ENCODE assay signal across 8 cellular contexts in genomic region chr18:74596959-74597661, GRCh38. TPM values are rescaled to one million over a fixed set of nuclear protein-coding genes. Genes with fewer than 3 reads are reported as not detected.
DNase-seq lines count a peak whose midpoint lies in the region; ATAC-seq, FAIRE-seq and TF ChIP-seq lines count a peak whose summit lies in the region.

No MANE protein-coding gene starts in this region.

- no peak overlapping the region for H3K4ac ChIP-seq in H1 (replicated peaks; ENCODE audit: insufficient read length, low read depth, low read length)

- H4K20me1 ChIP-seq in H1 (replicated peaks in 1 of 2; ENCODE audit: control insufficient read depth in 1 of 2, insufficient read depth in 2 of 2, low read length in 2 of 2) = peaks cover 0 to 2% of the 10 kb centered on the region in 2 experiments

- no peak for TF ChIP-seq EP300 in H1 (IDR thresholded peaks at IDR 0.05; ENCODE audit: borderline replicate concordance in 1 of 2, low read depth in 2 of 2, low read length in 2 of 2)

- H2BK12ac ChIP-seq in H1 (ENCODE audit: low read depth, low read length) = no peak overlapping the region

- CTCF ChIA-PET in H1 (lab: Charles Lee; ENCODE audit: partially characterized antibody) = no interaction called here

- H3K18ac ChIP-seq in H1 (ENCODE audit: extremely low read depth, low read length) = peak overlapping the region; percentile 93; the same call in 1 of the 2 replicates

- POLR2A ChIA-PET in H1 (lab: Charles Lee; ENCODE audit: partially characterized antibody) = interaction anchor here (1.1 kb wide), 1 partner anchor 17 kb away, joined by 6 read pairs; no protein-coding TSS in a partner anchor

- peak overlapping the region; percentile 73; the same call in 1 of the 2 replicates for H2AFZ ChIP-seq in H1 (ENCODE audit: low read length)

- H3K4me3 ChIP-seq in H1 (ENCODE audit: extremely low read depth in 1 of 4, insufficient read depth in 2 of 4, low read depth in 3 of 4, low read length in 4 of 4) (peak overlapping the region; percentile 94 to 97 (median 96)), mononuclear cell (ENCODE audit: low read length) (peak overlapping the region; percentile 90)

- H4K5ac ChIP-seq in H1 (ENCODE audit: insufficient read length, low read depth, low read length) = peak overlapping the region; percentile 94

- ATAC-seq in GM18520 (IDR thresholded peaks at IDR 0.05; ENCODE audit: unreplicated experiment) (peak; percentile 17), HG03066 (IDR thresholded peaks at IDR 0.05; ENCODE audit: low read depth, unreplicated experiment) (peak; percentile 34)

- peak overlapping the region; percentile 97 for H2BK120ac ChIP-seq in H1 (replicated peaks; ENCODE audit: low read depth, low read length)

- H2BK5ac ChIP-seq in H1 (ENCODE audit: low read depth, low read length) = peak overlapping the region; percentile 66; the same call in 1 of the 2 replicates

- DNase-seq in AG08396 (ENCODE audit: low spot score) = peak; percentile 65
- DNase-seq in NCI-H526 treated with DMSO at 0.1 percent for 48 hours (lab: John Stamatoyannopoulos, UW) = peak; percentile 45
- DNase-seq in activated CD8-positive, alpha-beta memory T cell treated with anti-CD3 and anti-CD28 coated beads for 24 hours = peak; percentile 90
- peak in 1 of 2 experiments; percentile 76 for DNase-seq in H1 (ENCODE audit: low read depth in 1 of 2, low spot score in 2 of 2)
- DNase-seq in stimulated activated CD8-positive, alpha-beta memory T cell treated with anti-CD3 and anti-CD28 coated beads, Interleukin-4, amount 100 ng/mL, for 1 hour (ENCODE audit: low read depth in 2 of 2, low spot score in 1 of 2) = peak; percentile 42 to 47

- peak overlapping the region; percentile 79 for H3K27ac ChIP-seq in H1 (ENCODE audit: low read depth, low read length)

- H3K56ac ChIP-seq in H1 (replicated peaks; ENCODE audit: insufficient read length, low read depth, low read length) = peak overlapping the region; percentile 70

- no peak for FAIRE-seq in H1 (lab: Jason Lieb, UNC)

- WGBS in H1 (ENCODE audit: extremely low coverage in 1 of 2, insufficient coverage in 1 of 2, insufficient read length in 1 of 2, insufficient replicate concordance in 2 of 2, low coverage in 1 of 2, low lambda C conversion rate in 2 of 2, missing lambda C conversion rate in 1 of 2), 2 experiments = 8% methylated on average over 46 of the region's 46 CpGs; no CpG with 5 or more reads in 1 of the 2 experiments

- H3K9me3 ChIP-seq in H1 (ENCODE audit: insufficient read depth in 2 of 2, low read depth in 1 of 2, low read length in 1 of 2) = no peaks in the 10 kb centered on the region
- H3K9me3 ChIP-seq in mononuclear cell (ENCODE audit: low read depth, low read length) = no peaks in the 10 kb centered on the region

- H2BK15ac ChIP-seq in H1 (ENCODE audit: low read length) = no peak overlapping the region

- peaks cover 0 to 5% (median 1%) of the 10 kb centered on the region in 4 experiments; a peak in 3 of 8 replicates for H3K36me3 ChIP-seq in H1 (ENCODE audit: control insufficient read depth in 2 of 4, insufficient read depth in 4 of 4, low read length in 3 of 4)

- H2AK5ac ChIP-seq in H1 (ENCODE audit: low read depth, low read length) = no peak overlapping the region

- TF ChIP-seq CTCF in H1 (IDR thresholded peaks at IDR 0.05; ENCODE audit: control extremely low read depth in 1 of 3, insufficient read depth in 1 of 3, low read depth in 1 of 3, low read length in 3 of 3) = no peak

- no peak for TF ChIP-seq POLR2A in H1 (IDR thresholded peaks at IDR 0.05; ENCODE audit: control extremely low read depth in 1 of 2, low read depth in 2 of 2, low read length in 2 of 2)

- peaks cover 8 to 43% of the 10 kb centered on the region in 2 experiments; a peak in 3 of 4 replicates for H3K79me2 ChIP-seq in H1 (ENCODE audit: control insufficient read depth in 1 of 2, insufficient read depth in 2 of 2, low read length in 2 of 2)

- no peak overlapping the region for H3K23ac ChIP-seq in H1 (ENCODE audit: insufficient read length)

- peaks cover 12% of the 10 kb centered on the region for H3K23me2 ChIP-seq in H1 (ENCODE audit: low read depth, low read length)

- no peaks in the 10 kb centered on the region for H3K27me3 ChIP-seq in H1 (replicated peaks in 1 of 4; ENCODE audit: control insufficient read depth in 3 of 4, extremely low read depth in 1 of 4, insufficient read depth in 3 of 4, low read length in 3 of 4)
- no peaks in the 10 kb centered on the region for H3K27me3 ChIP-seq in mononuclear cell (ENCODE audit: insufficient read depth, low read length)

- peak overlapping the region; percentile 77 to 98 for H3K4me2 ChIP-seq in H1 (ENCODE audit: insufficient read depth in 1 of 2, low read depth in 2 of 2, low read length in 2 of 2)

- peak overlapping the region; percentile 79 to 95 (median 86) for H3K9ac ChIP-seq in H1 (replicated peaks in 1 of 4; ENCODE audit: extremely low read depth in 1 of 4, low read depth in 3 of 4, low read length in 3 of 4)

- H3K14ac ChIP-seq in H1 (ENCODE audit: insufficient read length) = no peak overlapping the region

- H3K79me1 ChIP-seq in H1 (ENCODE audit: low read depth, low read length) = peaks cover 4% of the 10 kb centered on the region; the same call in 1 of the 2 replicates

- no peak overlapping the region for H4K91ac ChIP-seq in H1 (replicated peaks; ENCODE audit: insufficient read length, low read length)

- H3K4me1 ChIP-seq in H1 (replicated peaks in 1 of 4; ENCODE audit: control insufficient read depth in 3 of 4, insufficient read depth in 4 of 4, low read length in 3 of 4) = peaks cover 0 to 4% (median 2%) of the 10 kb centered on the region in 4 experiments; a peak in 4 of 7 replicates
- peaks cover 39% of the 10 kb centered on the region for H3K4me1 ChIP-seq in mononuclear cell (ENCODE audit: insufficient read depth, low read length)

- peak overlapping the region; percentile 72; the same call in 1 of the 2 replicates for H4K8ac ChIP-seq in H1 (ENCODE audit: extremely low read depth, insufficient read depth, low read length)

- TF ChIP-seq RAD21 in H1 (IDR thresholded peaks at IDR 0.05 in 1 of 2, conservative IDR thresholded peaks at IDR 0.05 in 1 of 2; ENCODE audit: low read depth in 2 of 2, low read length in 2 of 2) = no peak

- no peak overlapping the region for H2BK20ac ChIP-seq in H1 (ENCODE audit: low read length)

TF ChIP-seq in H1, 55 proteins besides CTCF, POLR2A, EP300 and RAD21:
- peak in 1 of 2 experiments; percentile 51; a peak in 1 of 4 replicates for TF ChIP-seq HDAC2 (IDR thresholded peaks at IDR 0.05; ENCODE audit: borderline replicate concordance in 1 of 2, low read depth in 2 of 2, low read length in 2 of 2)
- no peak for TF ChIP-seq CHD1 (IDR thresholded peaks at IDR 0.05; ENCODE audit: low read depth, low read length)
- no peak for TF ChIP-seq SIN3A (conservative IDR thresholded peaks at IDR 0.05 in 1 of 2, IDR thresholded peaks at IDR 0.05 in 1 of 2; ENCODE audit: low read depth in 1 of 2, low read length in 2 of 2)
- 0 out of 2 replicates have a peak, but pooled peaks have one; percentile 32 for TF ChIP-seq E2F6 (IDR thresholded peaks at IDR 0.05)
- peak; percentile 26 for TF ChIP-seq SAP30 (IDR thresholded peaks at IDR 0.05; ENCODE audit: insufficient read depth, insufficient replicate concordance, low read length)
- peak; percentile 18; the same call in 1 of the 2 replicates for TF ChIP-seq KDM5A (IDR thresholded peaks at IDR 0.05; ENCODE audit: low read length)
- 0 out of 2 replicates have a peak, but pooled peaks have one; percentile 9 for TF ChIP-seq MAX (IDR thresholded peaks at IDR 0.05)
- no peak for TF ChIP-seq SRF (IDR thresholded peaks at IDR 0.05; ENCODE audit: low read depth, low read length)
- 0 out of 2 replicates have a peak, but pooled peaks have one; percentile 59 for TF ChIP-seq RBBP5 (IDR thresholded peaks at IDR 0.05; ENCODE audit: borderline replicate concordance, low read depth, low read length)
- peak; percentile 38 for TF ChIP-seq ASH2L (IDR thresholded peaks at IDR 0.05; ENCODE audit: low read length)

RNA-seq across cellular contexts. Expression of gene ZNF407, which starts 0.6 kb away (rescaled TPM):
- 6.2 and 6.8 TPM in 2 replicates for total RNA-seq in H1 (2021; fragmentation: NEBNext Ultra II Directional; extraction: Animal tissue kit (Norgen Biotek cat#: 25700))
- 1.5 TPM in 2 replicates for polyA plus RNA-seq in H1 (2011; rRNA removed)
- polyA plus RNA-seq in H1 (2011; cell fraction: cytosol; rRNA removed) = 1.9 TPM
- 3.7 TPM for polyA plus RNA-seq in H1 (2011; cell fraction: nucleus; rRNA removed)
- polyA plus RNA-seq in H1 (2012, experiment 1 of 2) = 2.1 to 3.5 TPM (median 2.8 TPM) in 4 replicates
- polyA plus RNA-seq in H1 (2012, experiment 2 of 2) = 0.20 TPM
- 1.6 TPM for polyA plus RNA-seq in H1 (2013, experiment 1 of 2)
- polyA plus RNA-seq in H1 (2013, experiment 2 of 2) = 1.7 TPM
- 10.8 and 16.1 TPM in 2 replicates for polyA minus RNA-seq in H1 (2011; rRNA and poly(A)+ RNA removed)
- 6.7 TPM for polyA minus RNA-seq in H1 (2011; cell fraction: cytosol; rRNA and poly(A)+ RNA removed)
- 41.3 TPM for polyA minus RNA-seq in H1 (2011; cell fraction: nucleus; rRNA and poly(A)+ RNA removed)
- total RNA-seq in mononuclear cell = 32.0 TPM
